In the genomic region with DNA sequence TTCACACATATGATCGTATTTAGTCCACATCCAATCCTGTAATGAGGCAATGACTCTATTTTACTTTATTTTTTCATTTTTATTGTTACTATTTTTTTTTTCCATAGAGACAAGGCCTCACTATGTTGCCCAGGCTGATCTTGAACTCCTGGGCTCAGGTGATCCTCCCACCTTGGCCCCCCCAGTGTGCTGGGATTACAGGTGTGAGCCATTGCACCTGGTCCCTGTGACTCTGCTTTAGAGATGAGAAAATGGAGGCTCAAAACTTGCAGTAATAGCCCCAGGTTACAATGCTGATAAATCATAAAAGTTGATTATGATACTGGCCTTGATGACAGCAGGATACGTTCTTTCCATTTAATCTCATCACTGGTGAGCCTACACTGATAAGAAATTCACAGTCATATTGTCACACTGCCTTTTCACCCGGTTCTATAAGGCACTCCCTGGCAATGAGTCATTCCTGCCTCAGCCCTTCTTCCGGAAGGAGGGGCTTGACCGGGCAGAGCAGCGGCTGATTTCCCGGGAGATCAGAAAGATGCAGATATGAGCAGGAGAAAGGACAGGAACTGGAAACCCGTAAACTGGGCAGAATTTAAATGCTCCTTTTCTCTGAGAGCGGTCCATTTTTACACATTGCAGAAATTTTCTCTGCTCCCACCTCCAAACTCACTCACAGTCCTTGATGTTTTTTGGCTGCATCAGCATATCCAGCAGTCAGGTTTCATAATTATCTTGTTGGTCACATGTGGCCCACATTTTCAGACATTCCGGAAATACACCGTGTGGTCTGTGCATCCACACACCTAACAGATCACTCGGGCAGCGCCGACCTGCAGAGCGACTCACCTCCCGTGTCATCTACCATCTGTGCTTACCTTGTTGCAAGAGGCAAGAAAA, we compare ENCODE assay signal across 10 cellular contexts.
DNase-seq lines count a peak whose midpoint lies in the region; ATAC-seq and TF ChIP-seq lines count a peak whose summit lies in the region.
"Had no signal": no experiment of that assay in that cellular context is flagged by ENCODE, and none has a peak within 500 bp of the region (broad histone marks: within the 10 kb centered on the region; RNA-seq: fewer than 3 reads in every experiment).

No MANE protein-coding gene starts in this region.

- no peak for TF ChIP-seq CTCF in AG10803 (conservative IDR thresholded peaks at IDR 0.05; ENCODE audit: low read length)

- no peak overlapping the region for H3K4me3 ChIP-seq in AG10803 (ENCODE audit: low read length)

- DNase-seq in AG10803 (ENCODE audit: low read depth), result peak; percentile 13
- peak; percentile 69 for DNase-seq in LHCN-M2 (ENCODE audit: low read depth)
- DNase-seq in astrocyte of the hippocampus (ENCODE audit: low read depth, low spot score), result peak; percentile 73
- DNase-seq in kidney glomerular epithelial cell (lab: John Stamatoyannopoulos, UW), result peak; percentile 58
- no peak for DNase-seq in activated T-cell treated with anti-CD3 and anti-CD28 coated beads, Interleukin-2, amount 50 U/mL, for 48 hours
- DNase-seq: DND-41, NCI-H526 had no signal

- no peak for ATAC-seq in HG03039 (IDR thresholded peaks at IDR 0.05; ENCODE audit: unreplicated experiment)
- ATAC-seq in HG02588 (IDR thresholded peaks at IDR 0.05; ENCODE audit: unreplicated experiment), result no peak
- no peak for ATAC-seq in HG02571 (IDR thresholded peaks at IDR 0.05; ENCODE audit: unreplicated experiment)

Comparison
In these comparisons a context has a peak if more than half of its experiments do, and no peak if none do; other contexts are left out.
1. DNase-seq: peak in AG10803 (single experiment), LHCN-M2 (single experiment), astrocyte of the hippocampus (single experiment) and kidney glomerular epithelial cell (single experiment); none in activated T-cell treated with anti-CD3 and anti-CD28 coated beads, Interleukin-2, amount 50 U/mL, for 48 hours (0 of 2).